In genomic region chr18:48733854-48734253, GRCh38 we compare ENCODE assay signal across 17 cellular contexts.
DNase-seq lines count a peak whose midpoint lies in the region; ATAC-seq lines count a peak whose summit lies in the region.
"Had no signal": no experiment of that assay in that cellular context is flagged by ENCODE, and none has a peak within 500 bp of the region (broad histone marks: within the 10 kb centered on the region; RNA-seq: fewer than 3 reads in every experiment).

No MANE protein-coding gene starts in this region.

- H3K36me3 Mint-ChIP-seq in dendritic cell treated with granulocyte-macrophage colony-stimulating factor and Interleukin-4, amounts not matched to agents 40 ng/mL and 50 ng/mL, for 4 days (ENCODE audit: low read depth): peaks cover 8% of the 10 kb centered on the region
- H3K36me3 Mint-ChIP-seq in CD4-positive, alpha-beta memory T cell: no peaks in the 10 kb centered on the region

- H3K27ac ChIP-seq in layer of hippocampus (ENCODE audit: low read depth, low read length) (peak overlapping the region; percentile 80), substantia nigra (ENCODE audit: low read depth, low read length, poor library complexity, severe bottlenecking) (peak overlapping the region; percentile 47)
- H3K27ac ChIP-seq in CD4-positive, alpha-beta memory T cell (ENCODE audit: low read depth, low read length): no peak overlapping the region
- H3K27ac ChIP-seq: parathyroid adenoma had no signal

- POLR2A ChIA-PET in CD4-positive, alpha-beta memory T cell (lab: Charles Lee; ENCODE audit: partially characterized antibody): no interaction called here

- H3K4me3 Mint-ChIP-seq in dendritic cell treated with granulocyte-macrophage colony-stimulating factor and Interleukin-4, amounts not matched to agents 40 ng/mL and 50 ng/mL, for 4 days: no peak overlapping the region
- no peak overlapping the region for H3K4me3 Mint-ChIP-seq in CD4-positive, alpha-beta memory T cell
- H3K4me3 Mint-ChIP-seq: activated CD4-positive, alpha-beta T cell treated with anti-CD3 and anti-CD28 coated beads for 36 hours; activated naive CD4-positive, alpha-beta T cell treated with anti-CD3 and anti-CD28 coated beads for 36 hours; B cell had no signal

- peaks cover 76% of the 10 kb centered on the region for H3K4me1 Mint-ChIP-seq in dendritic cell treated with granulocyte-macrophage colony-stimulating factor and Interleukin-4, amounts not matched to agents 40 ng/mL and 50 ng/mL, for 4 days (ENCODE audit: low read depth)
- peaks cover 5 to 7% (median 5%) of the 10 kb centered on the region in 4 donors for H3K4me1 Mint-ChIP-seq in CD4-positive, alpha-beta memory T cell

- DNase-seq in NCI-H69 (lab: John Stamatoyannopoulos, UW) (peak; percentile 36), substantia nigra (lab: John Stamatoyannopoulos, UW) (peak in 34 of 49 donors; percentile 10 to 74 (median 57))
- DNase-seq in activated naive CD4-positive, alpha-beta T cell treated with anti-CD3 and anti-CD28 coated beads, Interleukin-2, amount 50 U/mL, for 16 hours: no peak
- no peak for DNase-seq in stimulated activated naive CD8-positive, alpha-beta T cell treated with anti-CD3 and anti-CD28 coated beads, Interleukin-15, Interleukin-2, amounts not matched to agents 100 U/mL and 50 U/mL, for 24 hours
- DNase-seq in CD4-positive, alpha-beta memory T cell: no peak
- DNase-seq: activated CD4-positive, alpha-beta T cell treated with anti-CD3 and anti-CD28 coated beads for 36 hours; activated naive CD4-positive, alpha-beta T cell treated with anti-CD3 and anti-CD28 coated beads for 36 hours; DMS 273 treated with DMSO at 0.1 percent for 48 hours; KBM-7; NCI-H1417; NCI-H2227 treated with DMSO at 0.1 percent for 48 hours; stimulated activated CD4-positive, alpha-beta T cell treated with anti-CD3 and anti-CD28 coated beads, Interleukin-15, amount 100 ng/mL, for 24 hours had no signal

- H3K4me3 ChIP-seq in CD4-positive, alpha-beta memory T cell (ENCODE audit: low read length in 2 of 2): no peak overlapping the region

- H3K27ac Mint-ChIP-seq in dendritic cell treated with granulocyte-macrophage colony-stimulating factor and Interleukin-4, amounts not matched to agents 40 ng/mL and 50 ng/mL, for 4 days: peak overlapping the region; percentile 10
- no peak overlapping the region for H3K27ac Mint-ChIP-seq in CD4-positive, alpha-beta memory T cell
- H3K27ac Mint-ChIP-seq: activated CD4-positive, alpha-beta T cell treated with anti-CD3 and anti-CD28 coated beads for 36 hours; activated naive CD4-positive, alpha-beta T cell treated with anti-CD3 and anti-CD28 coated beads for 36 hours; B cell had no signal

- H3K27me3 ChIP-seq in layer of hippocampus (ENCODE audit: control insufficient read depth, insufficient read depth, low read length): no peaks in the 10 kb centered on the region
- H3K27me3 ChIP-seq in CD4-positive, alpha-beta memory T cell (ENCODE audit: insufficient read depth, low read length): no peaks in the 10 kb centered on the region

- no peaks in the 10 kb centered on the region for H3K36me3 ChIP-seq in CD4-positive, alpha-beta memory T cell (ENCODE audit: insufficient read depth, low read length)

- intact Hi-C loops in dendritic cell treated with granulocyte-macrophage colony-stimulating factor and Interleukin-4, amounts not matched to agents 40 ng/mL and 50 ng/mL, for 4 days (cut with micrococcal nuclease): no loop called here
- intact Hi-C loops in CD4-positive, alpha-beta memory T cell (cut with micrococcal nuclease): no loop called here

- H3K9me3 ChIP-seq in CD4-positive, alpha-beta memory T cell (ENCODE audit: control insufficient read depth in 1 of 2, low read length in 2 of 2): no peaks in the 10 kb centered on the region

- peaks cover 5% of the 10 kb centered on the region for H3K27me3 Mint-ChIP-seq in dendritic cell treated with granulocyte-macrophage colony-stimulating factor and Interleukin-4, amounts not matched to agents 40 ng/mL and 50 ng/mL, for 4 days
- peaks cover 0 to 4% of the 10 kb centered on the region in 2 donors for H3K27me3 Mint-ChIP-seq in CD4-positive, alpha-beta memory T cell
- H3K27me3 Mint-ChIP-seq: activated CD4-positive, alpha-beta T cell treated with anti-CD3 and anti-CD28 coated beads for 36 hours; B cell had no signal

- H3K4me1 ChIP-seq in CD4-positive, alpha-beta memory T cell (ENCODE audit: insufficient read depth, low read length): no peaks in the 10 kb centered on the region
- H3K4me1 ChIP-seq: parathyroid adenoma had no signal

- CTCF ChIA-PET in CD4-positive, alpha-beta memory T cell (lab: Charles Lee; ENCODE audit: partially characterized antibody): no interaction called here

- ATAC-seq in HG03159 (IDR thresholded peaks at IDR 0.05; ENCODE audit: unreplicated experiment): no peak
- ATAC-seq in stimulated activated naive CD8-positive, alpha-beta T cell treated with anti-CD3 and anti-CD28 coated beads, Interleukin-15, Interleukin-2, amounts not matched to agents 100 U/mL and 50 U/mL, for 24 hours: no peak
- ATAC-seq: activated CD4-positive, alpha-beta T cell treated with anti-CD3 and anti-CD28 coated beads for 36 hours had no signal

- peaks cover under 1% of the 10 kb centered on the region for H3K9me3 Mint-ChIP-seq in dendritic cell treated with granulocyte-macrophage colony-stimulating factor and Interleukin-4, amounts not matched to agents 40 ng/mL and 50 ng/mL, for 4 days
- H3K9me3 Mint-ChIP-seq in CD4-positive, alpha-beta memory T cell: peaks cover 0 to 3% (median 0%) of the 10 kb centered on the region in 8 donors
- H3K9me3 Mint-ChIP-seq: activated naive CD4-positive, alpha-beta T cell treated with anti-CD3 and anti-CD28 coated beads for 36 hours had no signal

Comparison
In these comparisons a context has a peak if more than half of its experiments do, and no peak if none do; other contexts are left out.
1. DNase-seq: peak in NCI-H69 (single experiment) and substantia nigra (34 of 49); none in activated naive CD4-positive, alpha-beta T cell treated with anti-CD3 and anti-CD28 coated beads, Interleukin-2, amount 50 U/mL, for 16 hours (single experiment), stimulated activated naive CD8-positive, alpha-beta T cell treated with anti-CD3 and anti-CD28 coated beads, Interleukin-15, Interleukin-2, amounts not matched to agents 100 U/mL and 50 U/mL, for 24 hours (single experiment) and CD4-positive, alpha-beta memory T cell (0 of 5).